Comparison of ENCODE assay signal across 14 cellular contexts in the genomic region with DNA sequence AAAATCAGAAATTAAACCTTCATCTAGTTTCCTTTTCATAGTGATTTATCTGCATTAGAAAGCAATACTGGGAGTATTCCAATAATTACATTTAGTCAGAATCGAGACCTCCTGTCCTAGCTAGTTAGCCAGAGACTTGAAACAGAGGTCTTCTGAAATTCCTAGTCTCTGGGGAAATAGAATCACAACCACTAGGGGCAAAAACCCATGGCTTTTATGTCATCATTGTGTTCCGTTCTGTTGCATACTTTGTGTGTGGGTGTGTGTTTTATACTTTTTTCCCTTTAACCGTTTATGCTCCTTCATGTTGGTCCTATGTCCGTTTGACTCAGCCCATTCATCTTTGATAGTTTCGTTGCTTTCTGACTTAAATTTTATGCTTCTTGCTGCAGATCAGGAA.
A peak's percentile ranks its signal among the peaks of the same experiment; 100 is the strongest.
DNase-seq lines count a peak whose midpoint lies in the region; TF ChIP-seq lines count a peak whose summit lies in the region.
"Had no signal": no experiment of that assay in that cellular context is flagged by ENCODE, and none has a peak within 500 bp of the region (broad histone marks: within the 10 kb centered on the region; RNA-seq: fewer than 3 reads in every experiment).

No MANE protein-coding gene starts in this region.

- intact Hi-C loops in ascending aorta (cut with DNase I): no loop called here

- H3K36me3 ChIP-seq in brain microvascular endothelial cell (replicated peaks) (peaks cover 20% of the 10 kb centered on the region), ascending aorta (peaks cover 4 to 26% of the 10 kb centered on the region in 2 donors)

- in situ Hi-C loops in brain microvascular endothelial cell (cut with HindIII; ENCODE audit: low pct_ligation_motif_present, low sequenced_read_pairs): no loop called here
- in situ Hi-C loops in KBM-7 (cut with MboI; ENCODE audit: low pct_unique_long_range_greater_than_20kb, low sequenced_read_pairs): no loop called here

- no peak overlapping the region for H3K4me3 Mint-ChIP-seq in neural crest cell
- H3K4me3 Mint-ChIP-seq: activated naive CD8-positive, alpha-beta T cell treated with anti-CD3 and anti-CD28 coated beads, Interleukin-2, amount 10 ng/mL, durations not matched to agents 7 days and 5 days; nephron progenitor cell had no signal

- H3K27me3 ChIP-seq in brain microvascular endothelial cell (replicated peaks): no peaks in the 10 kb centered on the region
- H3K27me3 ChIP-seq in ascending aorta: no peaks in the 10 kb centered on the region

- TF ChIP-seq CTCF in brain microvascular endothelial cell (IDR thresholded peaks at IDR 0.05; ENCODE audit: low read depth, low read length, missing control alignments): peak; percentile 50
- TF ChIP-seq CTCF in neural crest cell (conservative IDR thresholded peaks at IDR 0.05): peak; percentile 46
- no peak for TF ChIP-seq CTCF in ascending aorta (IDR thresholded peaks at IDR 0.05)

- H3K9me3 Mint-ChIP-seq in neural crest cell: no peaks in the 10 kb centered on the region
- H3K9me3 Mint-ChIP-seq: activated naive CD8-positive, alpha-beta T cell treated with anti-CD3 and anti-CD28 coated beads, Interleukin-2, amount 10 ng/mL, durations not matched to agents 7 days and 5 days; nephron progenitor cell had no signal

- no peaks in the 10 kb centered on the region for H3K4me1 Mint-ChIP-seq in neural crest cell
- H3K4me1 Mint-ChIP-seq: activated naive CD8-positive, alpha-beta T cell treated with anti-CD3 and anti-CD28 coated beads, Interleukin-2, amount 10 ng/mL, durations not matched to agents 7 days and 5 days; nephron progenitor cell had no signal

- H3K9me3 ChIP-seq in ascending aorta: no peaks in the 10 kb centered on the region

- no peak overlapping the region for H3K4me3 ChIP-seq in brain microvascular endothelial cell (ENCODE audit: low read depth, low read length)
- no peak overlapping the region for H3K4me3 ChIP-seq in ascending aorta

- no peaks in the 10 kb centered on the region for H3K27me3 Mint-ChIP-seq in neural crest cell (ENCODE audit: low read depth)
- H3K27me3 Mint-ChIP-seq: activated naive CD8-positive, alpha-beta T cell treated with anti-CD3 and anti-CD28 coated beads, Interleukin-2, amount 10 ng/mL, durations not matched to agents 7 days and 5 days had no signal

- DNase-seq in DMS 273 (lab: John Stamatoyannopoulos, UW; ENCODE audit: unreplicated experiment): peak; percentile 35
- no peak for DNase-seq in DMS 273 treated with DMSO at 0.1 percent for 48 hours (lab: John Stamatoyannopoulos, UW)
- DNase-seq in Kasumi-1 (lab: John Stamatoyannopoulos, UW): peak; percentile 13 to 35
- peak; percentile 32 for DNase-seq in brain microvascular endothelial cell
- no peak for DNase-seq in neural crest cell (ENCODE audit: low read depth, low spot score)
- DNase-seq in epidermal melanocyte (ENCODE audit: insufficient read length, low spot score): no peak
- no peak for DNase-seq in ascending aorta (ENCODE audit: low spot score in 2 of 2)
- DNase-seq in KBM-7: no peak
- DNase-seq: activated naive CD8-positive, alpha-beta T cell treated with anti-CD3 and anti-CD28 coated beads, Interleukin-2, amount 10 ng/mL, durations not matched to agents 7 days and 5 days; left colon; NCI-H774; nephron progenitor cell; SHP77 treated with DMSO at 0.1 percent for 48 hours had no signal

- no peaks in the 10 kb centered on the region for H3K36me3 Mint-ChIP-seq in neural crest cell (ENCODE audit: low read depth)

- no peak overlapping the region for H3K27ac Mint-ChIP-seq in neural crest cell (ENCODE audit: unreplicated experiment)
- H3K27ac Mint-ChIP-seq: activated naive CD8-positive, alpha-beta T cell treated with anti-CD3 and anti-CD28 coated beads, Interleukin-2, amount 10 ng/mL, durations not matched to agents 7 days and 5 days; nephron progenitor cell had no signal

- no peaks in the 10 kb centered on the region for H3K4me1 ChIP-seq in ascending aorta

- H3K27ac ChIP-seq in brain microvascular endothelial cell (no peak overlapping the region), ascending aorta (no peak overlapping the region)
- H3K27ac ChIP-seq: 22Rv1 had no signal

Comparison
In these comparisons a context has a peak if more than half of its experiments do, and no peak if none do; other contexts are left out.
1. DNase-seq: peak in DMS 273 (single experiment), Kasumi-1 (2 of 2) and brain microvascular endothelial cell (single experiment); none in DMS 273 treated with DMSO at 0.1 percent for 48 hours (single experiment), neural crest cell (single experiment), epidermal melanocyte (single experiment), ascending aorta (0 of 2) and KBM-7 (single experiment).
2. CTCF ChIP-seq: peak in brain microvascular endothelial cell (single experiment) and neural crest cell (single experiment); none in ascending aorta (0 of 3).